In genomic region chr7:18475488-18475887, GRCh38 we compare ENCODE assay signal across 18 cellular contexts. TPM values are rescaled to one million over a fixed set of nuclear protein-coding genes. Genes with fewer than 3 reads are reported as not detected.
DNase-seq lines count a peak whose midpoint lies in the region; ATAC-seq and TF ChIP-seq lines count a peak whose summit lies in the region.
"Had no signal": no experiment of that assay in that cellular context is flagged by ENCODE, and none has a peak within 500 bp of the region (broad histone marks: within the 10 kb centered on the region; RNA-seq: fewer than 3 reads in every experiment).

No MANE protein-coding gene starts in this region.

- H3K4me2 ChIP-seq in smooth muscle cell = no peak overlapping the region
- H3K4me2 ChIP-seq: BLaER1 treated with 17β-estradiol and CSF1 and Interleukin-3, amounts not matched to agents 10 nM and 100 nM had no signal

- no peaks in the 10 kb centered on the region for H3K9me3 ChIP-seq in smooth muscle cell (replicated peaks; ENCODE audit: low read depth)
- H3K9me3 ChIP-seq: HAP-1, Peyer's patch had no signal

- H3K27me3 ChIP-seq in smooth muscle cell (ENCODE audit: low read depth) = no peaks in the 10 kb centered on the region
- H3K27me3 ChIP-seq: BLaER1 treated with 17β-estradiol and CSF1 and Interleukin-3, amounts not matched to agents 10 nM and 100 nM; Peyer's patch had no signal

- H3F3A ChIP-seq in smooth muscle cell (ENCODE audit: low read depth) = no peaks in the 10 kb centered on the region

- no peak overlapping the region for H3K27ac ChIP-seq in smooth muscle cell (ENCODE audit: low read depth)
- H3K27ac ChIP-seq: BLaER1 treated with 17β-estradiol and CSF1 and Interleukin-3, amounts not matched to agents 10 nM and 100 nM; Peyer's patch had no signal

- no peak overlapping the region for H3K9ac ChIP-seq in smooth muscle cell (ENCODE audit: low read depth)
- H3K9ac ChIP-seq: BLaER1 treated with 17β-estradiol and CSF1 and Interleukin-3, amounts not matched to agents 10 nM and 100 nM had no signal

- no peaks in the 10 kb centered on the region for H3K9me3 Mint-ChIP-seq in stimulated activated naive B cell treated with anti-CD40 and anti-IgM and Interleukin-4, amounts not matched to agents 10 μg/mL and 1 μg/mL and 100 μg/mL, for 72 hours
- H3K9me3 Mint-ChIP-seq: CD8-positive, alpha-beta memory T cell had no signal

- no peaks in the 10 kb centered on the region for H3K36me3 ChIP-seq in smooth muscle cell (ENCODE audit: low read depth)
- H3K36me3 ChIP-seq: BLaER1 treated with 17β-estradiol and CSF1 and Interleukin-3, amounts not matched to agents 10 nM and 100 nM; HAP-1; Peyer's patch had no signal

- H3K36me3 Mint-ChIP-seq in stimulated activated naive B cell treated with anti-CD40 and anti-IgM and Interleukin-4, amounts not matched to agents 10 μg/mL and 1 μg/mL and 100 μg/mL, for 72 hours = no peaks in the 10 kb centered on the region
- H3K36me3 Mint-ChIP-seq: CD8-positive, alpha-beta memory T cell had no signal

- peaks cover 14 to 39% of the 10 kb centered on the region in 2 donors for H3K4me1 Mint-ChIP-seq in stimulated activated naive B cell treated with anti-CD40 and anti-IgM and Interleukin-4, amounts not matched to agents 10 μg/mL and 1 μg/mL and 100 μg/mL, for 72 hours
- H3K4me1 Mint-ChIP-seq: CD8-positive, alpha-beta memory T cell had no signal

- H3K4me1 ChIP-seq in smooth muscle cell (ENCODE audit: low read depth) = no peaks in the 10 kb centered on the region
- H3K4me1 ChIP-seq: BLaER1 treated with 17β-estradiol and CSF1 and Interleukin-3, amounts not matched to agents 10 nM and 100 nM; Peyer's patch had no signal

- no peaks in the 10 kb centered on the region for H3K27me3 Mint-ChIP-seq in stimulated activated naive B cell treated with anti-CD40 and anti-IgM and Interleukin-4, amounts not matched to agents 10 μg/mL and 1 μg/mL and 100 μg/mL, for 72 hours
- H3K27me3 Mint-ChIP-seq: CD8-positive, alpha-beta memory T cell had no signal

- no peaks in the 10 kb centered on the region for H4K20me1 ChIP-seq in smooth muscle cell (ENCODE audit: low read depth)
- H4K20me1 ChIP-seq: BLaER1 treated with 17β-estradiol and CSF1 and Interleukin-3, amounts not matched to agents 10 nM and 100 nM had no signal

- H3K27ac Mint-ChIP-seq in stimulated activated naive B cell treated with anti-CD40 and anti-IgM and Interleukin-4, amounts not matched to agents 10 μg/mL and 1 μg/mL and 100 μg/mL, for 72 hours = no peak overlapping the region
- H3K27ac Mint-ChIP-seq: CD8-positive, alpha-beta memory T cell had no signal

- no peak for TF ChIP-seq CTCF in smooth muscle cell (IDR thresholded peaks at IDR 0.05; ENCODE audit: borderline replicate concordance, insufficient read depth, poor library complexity, severe bottlenecking)

- no peaks in the 10 kb centered on the region for H3K79me2 ChIP-seq in smooth muscle cell (ENCODE audit: low read depth)

- 97% methylated on average over 2 of the region's 2 CpGs for WGBS in smooth muscle cell (ENCODE audit: low lambda C conversion rate)

- no peak overlapping the region for H3K4me3 Mint-ChIP-seq in stimulated activated naive B cell treated with anti-CD40 and anti-IgM and Interleukin-4, amounts not matched to agents 10 μg/mL and 1 μg/mL and 100 μg/mL, for 72 hours
- H3K4me3 Mint-ChIP-seq: CD8-positive, alpha-beta memory T cell had no signal

- H2AFZ ChIP-seq in smooth muscle cell (ENCODE audit: low read depth) = peak overlapping the region; percentile 27

- DNase-seq in COR-L47 (lab: John Stamatoyannopoulos, UW) (peak; percentile 29), RPMI7951 (ENCODE audit: low read depth) (peak; percentile 19), globus pallidus (ENCODE audit: low spot score) (peak; percentile 81), smooth muscle cell (lab: John Stamatoyannopoulos, UW; ENCODE audit: unreplicated experiment) (no peak), NCI-H128 (lab: John Stamatoyannopoulos, UW; ENCODE audit: unreplicated experiment) (no peak)
- no peak for DNase-seq in stimulated activated naive B cell treated with anti-CD40 and anti-IgM and Interleukin-4, amounts not matched to agents 10 μg/mL and 1 μg/mL and 100 μg/mL, for 72 hours
- DNase-seq: CD8-positive, alpha-beta memory T cell; DMS79; MM.1S; NCI-H1092 treated with DMSO at 0.1 percent for 48 hours; NCI-H1930; NK-92 treated with Interleukin-12 subunit alpha and Interleukin-12 subunit beta, amount 100 ng/mL, for 24 hours; Peyer's patch; SW 1271 had no signal

- ATAC-seq in stimulated activated naive B cell treated with anti-CD40 and anti-IgM and Interleukin-4, amounts not matched to agents 10 μg/mL and 1 μg/mL and 100 μg/mL, for 72 hours (replicated peaks) = no peak
- ATAC-seq in GM18870 (IDR thresholded peaks at IDR 0.05; ENCODE audit: unreplicated experiment) = no peak
- ATAC-seq: Right ventricle myocardium inferior had no signal

- no peak overlapping the region for H3K4me3 ChIP-seq in smooth muscle cell
- H3K4me3 ChIP-seq: BLaER1 treated with 17β-estradiol and CSF1 and Interleukin-3, amounts not matched to agents 10 nM and 100 nM; HAP-1; Peyer's patch had no signal

RNA-seq across cellular contexts. Expression of gene HDAC9, which starts 20.1 kb away (rescaled TPM):
- 15.5 and 21.1 TPM in 2 replicates for total RNA-seq in RPMI7951 (2014; rRNA removed; shearing (Covaris generic))
- total RNA-seq in smooth muscle cell = 7.1 and 9.2 TPM in 2 replicates
- polyA plus RNA-seq in smooth muscle cell = 2.2 and 2.5 TPM in 2 replicates

Comparison
In these comparisons a context has a peak if more than half of its experiments do, and no peak if none do; other contexts are left out.
1. DNase-seq: peak in COR-L47 (single experiment), RPMI7951 (single experiment) and globus pallidus (single experiment); none in smooth muscle cell (single experiment), NCI-H128 (single experiment) and stimulated activated naive B cell treated with anti-CD40 and anti-IgM and Interleukin-4, amounts not matched to agents 10 μg/mL and 1 μg/mL and 100 μg/mL, for 72 hours (single experiment).